8 cellular contexts compared by ENCODE assay signal in the genomic region with DNA sequence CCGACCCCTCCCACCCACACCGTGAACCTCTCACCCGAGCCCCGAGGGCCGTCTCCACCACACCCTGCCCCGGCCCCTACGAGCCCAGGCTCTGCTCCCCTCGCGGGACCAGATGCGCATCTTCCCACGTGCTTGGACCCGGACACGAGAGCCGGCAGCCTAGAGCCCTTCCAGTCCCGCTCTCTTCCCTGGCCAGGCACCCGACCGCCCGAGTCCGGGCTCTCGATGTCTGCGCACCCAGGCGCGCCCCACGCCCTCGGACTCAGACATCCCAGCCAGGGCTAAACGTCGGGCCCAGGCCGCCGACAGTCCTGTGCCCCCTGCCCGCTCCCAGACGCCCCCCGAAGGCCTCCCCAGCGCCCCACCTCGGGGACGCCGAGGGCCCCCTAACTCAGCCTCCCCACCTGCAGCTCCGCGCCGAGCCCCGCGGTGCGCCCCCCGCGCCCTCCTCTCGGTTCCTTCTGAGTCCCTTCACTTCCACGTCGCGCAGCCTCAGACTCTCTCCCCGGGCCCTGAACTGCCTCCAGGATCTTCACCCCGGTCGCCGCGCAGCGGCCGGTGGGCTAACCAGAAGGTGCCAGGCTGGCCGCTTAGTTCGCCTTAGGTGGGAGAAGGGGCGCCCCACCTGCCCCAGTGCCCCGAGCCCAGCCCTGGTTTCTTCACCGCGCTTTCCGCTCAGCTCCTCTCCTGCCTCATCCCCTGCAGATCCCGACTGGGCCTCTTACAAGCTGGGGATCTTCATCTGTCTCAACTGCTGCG. TPM values are rescaled to one million over a fixed set of nuclear protein-coding genes. Genes with fewer than 3 reads are reported as not detected.
DNase-seq lines count a peak whose midpoint lies in the region; ATAC-seq, FAIRE-seq and TF ChIP-seq lines count a peak whose summit lies in the region.

No MANE protein-coding gene starts in this region.

- H3K4me1 ChIP-seq in right lobe of liver (peaks cover 0 to 9% (median 0%) of the 10 kb centered on the region in 4 donors), testis (peaks cover 6% of the 10 kb centered on the region)

- H3K36me3 ChIP-seq in bronchial epithelial cell (ENCODE audit: control insufficient read depth, insufficient read depth, low read length) (no peaks in the 10 kb centered on the region), right lobe of liver (no peaks in the 10 kb centered on the region), testis (ENCODE audit: low read depth, missing control alignments) (no peaks in the 10 kb centered on the region)

- POLR2A ChIA-PET in AG04450 (lab: Yijun Ruan, JAX), result no interaction called here

- H3K27me3 ChIP-seq in AG04450 (ENCODE audit: control insufficient read depth, insufficient read depth, low read length), result peaks cover 17% of the 10 kb centered on the region
- H3K27me3 ChIP-seq in HL-60 (ENCODE audit: insufficient read depth, poor library complexity, severe bottlenecking), result peaks cover 16% of the 10 kb centered on the region
- H3K27me3 ChIP-seq in bronchial epithelial cell (ENCODE audit: control insufficient read depth, insufficient read depth, low read length), result peaks cover 11% of the 10 kb centered on the region
- no peaks in the 10 kb centered on the region for H3K27me3 ChIP-seq in right lobe of liver
- no peaks in the 10 kb centered on the region for H3K27me3 ChIP-seq in testis

- no peak for DNase-seq in AG04450 (ENCODE audit: low read depth, low spot score)
- DNase-seq in HL-60 (ENCODE audit: low read depth in 1 of 2, low spot score in 1 of 2), result no peak
- DNase-seq in bronchial epithelial cell (ENCODE audit: low read depth), result no peak
- peak; percentile 29 to 52 (median 47) for DNase-seq in right lobe of liver
- DNase-seq in testis, result no peak
- no peak for DNase-seq in effector CD8-positive, alpha-beta T cell (lab: John Stamatoyannopoulos, UW)
- no peak for DNase-seq in AG08395 (ENCODE audit: low spot score)
- no peak for DNase-seq in NCI-H187 treated with DMSO at 0.1 percent for 48 hours (lab: John Stamatoyannopoulos, UW)

- CTCF ChIA-PET in AG04450 (lab: Charles Lee), result interaction anchor here (0.7 kb wide), 1 partner anchor 39 kb away, joined by 8 read pairs; no protein-coding TSS in a partner anchor

- FAIRE-seq in bronchial epithelial cell (lab: Jason Lieb, UNC), result no peak

- peak; percentile 19 to 43 (median 26) for ATAC-seq in right lobe of liver

- H3K4me3 ChIP-seq in AG04450 (ENCODE audit: low read depth, low read length) (peak overlapping the region; percentile 36; the same call in 1 of the 2 replicates), HL-60 (replicated peaks; ENCODE audit: insufficient read depth, low read length) (peak overlapping the region; percentile 41), bronchial epithelial cell (ENCODE audit: low read depth, low read length) (peak overlapping the region; percentile 43), right lobe of liver (peak overlapping the region; percentile 48 to 58 (median 58)), testis (peak overlapping the region; percentile 49 to 55)

- intact Hi-C loops in right lobe of liver (cut with DNase I) (no loop called here), testis (cut with DNase I; ENCODE audit: low total_unique reads) (no loop called here)

- 10% methylated on average over 15 of the region's 64 CpGs for WGBS in right lobe of liver (ENCODE audit: insufficient coverage, low coverage, low lambda C conversion rate, missing lambda C conversion rate)
- WGBS in testis, 2 donors, result 4% methylated on average over 49 of the region's 64 CpGs; no CpG with 5 or more reads in 1 of the 2 donors

- TF ChIP-seq POLR2A in right lobe of liver (IDR thresholded peaks at IDR 0.05), result no peak
- TF ChIP-seq POLR2A in testis (IDR thresholded peaks at IDR 0.05), result no peak

- H3K9me3 ChIP-seq in AG04450 (ENCODE audit: control insufficient read depth, insufficient read depth, low read length) (no peaks in the 10 kb centered on the region), right lobe of liver (no peaks in the 10 kb centered on the region), testis (no peaks in the 10 kb centered on the region)

- no peak overlapping the region for H3K27ac ChIP-seq in AG04450 (ENCODE audit: low read depth, low read length)
- no peak overlapping the region for H3K27ac ChIP-seq in HL-60 (replicated peaks)
- peak overlapping the region in 2 of 3 donors; percentile 51 for H3K27ac ChIP-seq in right lobe of liver
- peak overlapping the region in 1 of 2 donors; percentile 19 for H3K27ac ChIP-seq in testis

- TF ChIP-seq CTCF in AG04450 (IDR thresholded peaks at IDR 0.05; ENCODE audit: low read depth, low read length) (no peak), HL-60 (IDR thresholded peaks at IDR 0.05; ENCODE audit: insufficient read depth, low read length) (no peak), bronchial epithelial cell (IDR thresholded peaks at IDR 0.05; ENCODE audit: insufficient read depth, low read length, severe bottlenecking) (no peak), right lobe of liver (IDR thresholded peaks at IDR 0.05) (no peak), testis (IDR thresholded peaks at IDR 0.05) (no peak)

RNA-seq across cellular contexts. Expression of a gene that starts 0.7 kb away (rescaled TPM):
- 1.4 and 1.7 TPM in 2 replicates for polyA plus RNA-seq in AG04450 (2011; rRNA removed)
- polyA minus RNA-seq in AG04450 (2011; rRNA and poly(A)+ RNA removed), result 1.7 and 2.3 TPM in 2 replicates
- 3.4 and 19.6 TPM in 2 replicates for total RNA-seq in bronchial epithelial cell
- 10 to 100 TPM in 1 of 6 experiments, 1 to 10 TPM in 5; 5.4 to 13.2 (median 8.1) TPM for total RNA-seq in right lobe of liver
- total RNA-seq in testis, result 1 to 10 TPM; 3.5 to 6.4 TPM
- 7.1 TPM for polyA plus RNA-seq in testis (ENCODE audit: insufficient read depth, low read depth, low replicate concordance)

RNA-seq across cellular contexts. Expression of a gene that starts 16.4 kb away (rescaled TPM):
- polyA plus RNA-seq in AG04450 (2011; rRNA removed), result 10.6 and 16.6 TPM in 2 replicates
- polyA minus RNA-seq in AG04450 (2011; rRNA and poly(A)+ RNA removed), result 5.3 and 8.2 TPM in 2 replicates
- total RNA-seq in bronchial epithelial cell, result 4.7 and 6.7 TPM in 2 replicates
- 1 to 10 TPM; 6.6 to 9.9 (median 8.1) TPM for total RNA-seq in right lobe of liver
- 10 to 100 TPM; 10.9 to 16.2 TPM for total RNA-seq in testis
- 8.7 TPM for polyA plus RNA-seq in testis (ENCODE audit: insufficient read depth, low read depth, low replicate concordance)

RNA-seq across cellular contexts. Expression of a gene that starts 48.4 kb away (rescaled TPM):
- 14.6 and 15.9 TPM in 2 replicates for polyA plus RNA-seq in AG04450 (2011; rRNA removed)
- polyA minus RNA-seq in AG04450 (2011; rRNA and poly(A)+ RNA removed), result 7.5 and 7.9 TPM in 2 replicates
- total RNA-seq in bronchial epithelial cell, result 9.2 and 17.8 TPM in 2 replicates
- total RNA-seq in right lobe of liver, result 1 to 10 TPM; 3.7 to 6.1 (median 4.6) TPM
- 10 to 100 TPM; 20.6 to 24.2 TPM for total RNA-seq in testis
- 12.9 TPM for polyA plus RNA-seq in testis (ENCODE audit: insufficient read depth, low read depth, low replicate concordance)

Comparison
In these comparisons a context has a peak if more than half of its experiments do, and no peak if none do; other contexts are left out.
1. DNase-seq: peak in right lobe of liver (3 of 3); none in AG04450 (single experiment), HL-60 (0 of 2), bronchial epithelial cell (single experiment), testis (single experiment), effector CD8-positive, alpha-beta T cell (single experiment), AG08395 (single experiment) and NCI-H187 treated with DMSO at 0.1 percent for 48 hours (single experiment).
2. H3K27ac ChIP-seq: peak in right lobe of liver (2 of 3); none in AG04450 (single experiment) and HL-60 (single experiment).
3. Peak in every context shown above with its lines, with median percentiles within 50 percentile points of each other: H3K4me3 ChIP-seq.